ENCODE assay signal across 8 cellular contexts in genomic region chr3:52238761-52239701, GRCh38. TPM values are rescaled to one million over a fixed set of nuclear protein-coding genes. Genes with fewer than 3 reads are reported as not detected.
A peak's percentile ranks its signal among the peaks of the same experiment; 100 is the strongest.
DNase-seq lines count a peak whose midpoint lies in the region; ATAC-seq and TF ChIP-seq lines count a peak whose summit lies in the region.

TSS of gene TWF2 (minus strand) at chr3:52239158. CDS start at chr3:52239016, 142 bp downstream.

- H3K27ac ChIP-seq in adipose tissue (ENCODE audit: low read depth, low read length) (peak within 1 kb of the TSS; percentile 79), heart right ventricle (peak within 1 kb of the TSS; percentile 83 to 96 (median 93)), upper lobe of right lung (peak within 1 kb of the TSS; percentile 84)

- H3K4me3 ChIP-seq in heart right ventricle (peak within 1 kb of the TSS; percentile 76 to 99 (median 93)), upper lobe of right lung (peak within 1 kb of the TSS; percentile 74)

- H3K36me3 ChIP-seq in heart right ventricle (peaks cover 0 to 17% (median 3%) of the 10 kb centered on the region in 9 donors), upper lobe of right lung (peaks cover 8% of the 10 kb centered on the region)

- peaks cover 17% of the 10 kb centered on the region for H3K4me1 Mint-ChIP-seq in progenitor cell of endocrine pancreas (ENCODE audit: low read depth)

- ATAC-seq in GM21737 (IDR thresholded peaks at IDR 0.05; ENCODE audit: unreplicated experiment) (peak; percentile 74), heart right ventricle (peak; percentile 76 to 93 (median 82)), upper lobe of right lung (peak; percentile 92)

- H3K27me3 ChIP-seq in heart right ventricle = no peaks in the 10 kb centered on the region
- no peaks in the 10 kb centered on the region for H3K27me3 ChIP-seq in upper lobe of right lung

- DNase-seq in GM04504 (ENCODE audit: low read depth) (peak; percentile 46), Kasumi-1 (lab: John Stamatoyannopoulos, UW) (peak; percentile 64 to 66), T-helper 1 cell (peak; percentile 73 to 87 (median 77)), heart right ventricle (peak; percentile 75 to 87), progenitor cell of endocrine pancreas (ENCODE audit: low spot score, unreplicated experiment) (peak; percentile 76), upper lobe of right lung (peak; percentile 91)

- H3K36me3 Mint-ChIP-seq in progenitor cell of endocrine pancreas (ENCODE audit: insufficient read depth) = no peaks in the 10 kb centered on the region

- H3K4me3 Mint-ChIP-seq in progenitor cell of endocrine pancreas (ENCODE audit: low read depth) = peak within 1 kb of the TSS; percentile 95

- 0 to 1% (median 0%) methylated on average over 73 to 92 of the region's 92 CpGs for WGBS in adipose tissue, 3 donors
- 1% methylated on average over 92 of the region's 92 CpGs for WGBS in heart right ventricle, 2 donors

- no peaks in the 10 kb centered on the region for H3K9me3 Mint-ChIP-seq in progenitor cell of endocrine pancreas (ENCODE audit: low read depth)

- peak in 8 of 9 donors; percentile 14 to 64 (median 48) for TF ChIP-seq CTCF in heart right ventricle (IDR thresholded peaks at IDR 0.05)
- TF ChIP-seq CTCF in progenitor cell of endocrine pancreas (IDR thresholded peaks at IDR 0.05; ENCODE audit: unreplicated experiment) = peak; percentile 47
- TF ChIP-seq CTCF in upper lobe of right lung (IDR thresholded peaks at IDR 0.05) = peak; percentile 50

- H3K9me3 ChIP-seq in heart right ventricle (peaks cover 0 to 6% (median 0%) of the 10 kb centered on the region in 11 donors), upper lobe of right lung (no peaks in the 10 kb centered on the region)

- H3K27ac Mint-ChIP-seq in progenitor cell of endocrine pancreas = peak within 1 kb of the TSS; percentile 89

- intact Hi-C loops in heart right ventricle (cut with DNase I) (loop anchor here in 7 of 10 donors (2.0 to 10.0 kb wide), 6 partner anchors 33 to 216 kb away; partner anchors contain the start of genes WDR82 (in 5 of the 7), GLYCTK (in 1 of the 7), NISCH (in 1 of the 7) and TNNC1 (in 1 of the 7)), upper lobe of right lung (cut with DNase I) (no loop called here)

- H3K4me1 ChIP-seq in heart right ventricle (peaks cover 22 to 71% (median 49%) of the 10 kb centered on the region in 9 donors), upper lobe of right lung (peaks cover 33% of the 10 kb centered on the region)

- peaks cover 11% of the 10 kb centered on the region for H3K27me3 Mint-ChIP-seq in progenitor cell of endocrine pancreas

RNA-seq across cellular contexts. Expression of gene TWF2, which starts in this region (rescaled TPM):
- 10 to 100 TPM; 20.0 to 58.3 (median 51.4) TPM for polyA plus RNA-seq in adipose tissue
- 100 to 1,000 TPM in 5 of 10 donors, 10 to 100 TPM in 5; 71.5 to 148 (median 99.1) TPM for total RNA-seq in heart right ventricle
- polyA plus RNA-seq in heart right ventricle = 10 to 100 TPM; 44.7 to 62.8 TPM
- 27.6 and 31.5 TPM in 2 replicates for total RNA-seq in progenitor cell of endocrine pancreas
- 50.4 TPM for total RNA-seq in upper lobe of right lung

Comparison
In these comparisons a context has a peak if more than half of its experiments do, and no peak if none do; other contexts are left out.
1. Peak in every context shown above with its lines: DNase-seq, ATAC-seq, H3K4me3 ChIP-seq and H3K27ac ChIP-seq.